ENCODE assay signal across 22 cellular contexts in the genomic region with DNA sequence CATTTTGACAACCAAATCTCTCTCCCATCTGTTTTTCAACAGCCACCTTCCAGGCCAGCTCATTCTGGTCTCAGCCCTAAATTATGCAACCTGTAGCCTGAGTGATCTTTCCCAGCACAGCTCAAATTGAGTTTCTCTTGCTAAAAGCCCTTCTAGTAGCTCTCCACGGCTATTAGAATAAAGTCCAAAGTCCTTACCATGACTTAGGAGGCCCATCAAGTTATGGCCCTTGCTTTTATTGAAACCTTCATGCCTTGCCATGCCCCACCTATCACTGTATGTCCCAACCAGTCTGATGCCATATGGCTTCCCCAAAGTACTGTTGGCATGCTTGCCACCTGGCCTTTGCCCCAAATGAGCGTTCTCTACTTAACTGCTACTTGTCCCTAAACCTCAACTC.
DNase-seq lines count a peak whose midpoint lies in the region; ATAC-seq and TF ChIP-seq lines count a peak whose summit lies in the region.
"Had no signal": no experiment of that assay in that cellular context is flagged by ENCODE, and none has a peak within 500 bp of the region (broad histone marks: within the 10 kb centered on the region; RNA-seq: fewer than 3 reads in every experiment).

No MANE protein-coding gene starts in this region.

- TF ChIP-seq CTCF in heart left ventricle (IDR thresholded peaks at IDR 0.05) (no peak), left ventricle myocardium inferior (IDR thresholded peaks at IDR 0.05; ENCODE audit: borderline replicate concordance) (no peak), epithelial cell of esophagus (IDR thresholded peaks at IDR 0.05; ENCODE audit: insufficient read depth, low read depth, low read length, missing control alignments) (no peak), lower lobe of right lung (IDR thresholded peaks at IDR 0.05) (no peak), progenitor cell of endocrine pancreas (IDR thresholded peaks at IDR 0.05; ENCODE audit: unreplicated experiment) (no peak)

- H3K9me3 ChIP-seq in heart left ventricle (no peaks in the 10 kb centered on the region), left ventricle myocardium inferior (replicated peaks) (no peaks in the 10 kb centered on the region), lower lobe of right lung (no peaks in the 10 kb centered on the region)
- H3K9me3 ChIP-seq: body of pancreas, Caco-2, psoas muscle, spleen, stomach had no signal

- H3K4me1 Mint-ChIP-seq in stimulated activated naive B cell treated with anti-CD40 and anti-IgM and Interleukin-4, amounts not matched to agents 10 μg/mL and 1 μg/mL and 100 μg/mL, for 72 hours: no peaks in the 10 kb centered on the region
- H3K4me1 Mint-ChIP-seq in progenitor cell of endocrine pancreas (ENCODE audit: low read depth): no peaks in the 10 kb centered on the region

- H3K4me3 Mint-ChIP-seq in stimulated activated naive B cell treated with anti-CD40 and anti-IgM and Interleukin-4, amounts not matched to agents 10 μg/mL and 1 μg/mL and 100 μg/mL, for 72 hours: no peak overlapping the region
- no peak overlapping the region for H3K4me3 Mint-ChIP-seq in progenitor cell of endocrine pancreas (ENCODE audit: low read depth)
- H3K4me3 Mint-ChIP-seq: activated CD8-positive, alpha-beta memory T cell treated with anti-CD3 and anti-CD28 coated beads, Interleukin-2, amount 10 ng/mL, durations not matched to agents 7 days and 5 days; activated naive CD8-positive, alpha-beta T cell; mesothelial cell of epicardium; neural crest cell had no signal

- TF ChIP-seq POLR2A in heart left ventricle (IDR thresholded peaks at IDR 0.05): no peak

- H3K27ac ChIP-seq in heart left ventricle: no peak overlapping the region
- H3K27ac ChIP-seq in left ventricle myocardium inferior (replicated peaks): no peak overlapping the region
- no peak overlapping the region for H3K27ac ChIP-seq in lower lobe of right lung
- H3K27ac ChIP-seq: body of pancreas, psoas muscle, spleen, stomach had no signal

- 87 to 95% (median 92%) methylated on average over 2 of the region's 2 CpGs for WGBS in heart left ventricle, 4 donors

- H3K36me3 Mint-ChIP-seq in stimulated activated naive B cell treated with anti-CD40 and anti-IgM and Interleukin-4, amounts not matched to agents 10 μg/mL and 1 μg/mL and 100 μg/mL, for 72 hours: no peaks in the 10 kb centered on the region
- H3K36me3 Mint-ChIP-seq in progenitor cell of endocrine pancreas (ENCODE audit: insufficient read depth): no peaks in the 10 kb centered on the region
- H3K36me3 Mint-ChIP-seq: activated CD8-positive, alpha-beta memory T cell treated with anti-CD3 and anti-CD28 coated beads, Interleukin-2, amount 10 ng/mL, durations not matched to agents 7 days and 5 days; mesothelial cell of epicardium had no signal

- H3K9me3 Mint-ChIP-seq in stimulated activated naive B cell treated with anti-CD40 and anti-IgM and Interleukin-4, amounts not matched to agents 10 μg/mL and 1 μg/mL and 100 μg/mL, for 72 hours: peaks cover 0 to 1% of the 10 kb centered on the region in 2 donors
- no peaks in the 10 kb centered on the region for H3K9me3 Mint-ChIP-seq in progenitor cell of endocrine pancreas (ENCODE audit: low read depth)

- DNase-seq in heart left ventricle (no peak), left ventricle myocardium inferior (no peak), epithelial cell of esophagus (ENCODE audit: low read depth) (peak; percentile 23), lower lobe of right lung (no peak), progenitor cell of endocrine pancreas (ENCODE audit: low spot score, unreplicated experiment) (no peak), middle frontal gyrus (ENCODE audit: extremely low spot score, low spot score) (no peak), anterior cingulate cortex (lab: John Stamatoyannopoulos, UW) (no peak)
- no peak for DNase-seq in stimulated activated naive B cell treated with anti-CD40 and anti-IgM and Interleukin-4, amounts not matched to agents 10 μg/mL and 1 μg/mL and 100 μg/mL, for 72 hours
- DNase-seq: activated CD4-positive, alpha-beta T cell treated with anti-CD3 and anti-CD28 coated beads for 48 hours; activated CD8-positive, alpha-beta memory T cell treated with anti-CD3 and anti-CD28 coated beads, Interleukin-2, amount 10 ng/mL, durations not matched to agents 7 days and 5 days; body of pancreas; Caco-2; NCI-H1105; NCI-H748 treated with DMSO at 0.1 percent for 48 hours; psoas muscle; spleen; stimulated activated CD4-positive, alpha-beta T cell treated with anti-CD3 and anti-CD28 coated beads, Interleukin-4, amount 100 ng/mL, for 4 hours; stomach had no signal

- intact Hi-C loops in heart left ventricle (cut with DNase I): no loop called here
- intact Hi-C loops in left ventricle myocardium inferior (cut with micrococcal nuclease): no loop called here
- intact Hi-C loops in lower lobe of right lung (cut with DNase I): no loop called here

- H3K36me3 ChIP-seq in heart left ventricle (no peaks in the 10 kb centered on the region), left ventricle myocardium inferior (no peaks in the 10 kb centered on the region), lower lobe of right lung (no peaks in the 10 kb centered on the region)
- H3K36me3 ChIP-seq: spleen, stomach had no signal

- H3K4me1 ChIP-seq in heart left ventricle (peaks cover 0 to 10% (median 0%) of the 10 kb centered on the region in 12 donors), left ventricle myocardium inferior (no peaks in the 10 kb centered on the region), lower lobe of right lung (peaks cover 6% of the 10 kb centered on the region)
- H3K4me1 ChIP-seq: body of pancreas, psoas muscle, spleen, stomach had no signal

- H3K27me3 ChIP-seq in heart left ventricle (no peaks in the 10 kb centered on the region), left ventricle myocardium inferior (ENCODE audit: low read depth) (peaks cover 17% of the 10 kb centered on the region), lower lobe of right lung (ENCODE audit: low read depth) (no peaks in the 10 kb centered on the region)
- H3K27me3 ChIP-seq: body of pancreas, spleen, stomach had no signal

- no peak overlapping the region for H3K27ac Mint-ChIP-seq in stimulated activated naive B cell treated with anti-CD40 and anti-IgM and Interleukin-4, amounts not matched to agents 10 μg/mL and 1 μg/mL and 100 μg/mL, for 72 hours
- no peak overlapping the region for H3K27ac Mint-ChIP-seq in progenitor cell of endocrine pancreas
- H3K27ac Mint-ChIP-seq: activated CD8-positive, alpha-beta memory T cell treated with anti-CD3 and anti-CD28 coated beads, Interleukin-2, amount 10 ng/mL, durations not matched to agents 7 days and 5 days; activated naive CD8-positive, alpha-beta T cell; mesothelial cell of epicardium had no signal

- H3K4me3 ChIP-seq in heart left ventricle (no peak overlapping the region), left ventricle myocardium inferior (no peak overlapping the region), epithelial cell of esophagus (ENCODE audit: low read length) (no peak overlapping the region), lower lobe of right lung (no peak overlapping the region)
- H3K4me3 ChIP-seq: body of pancreas, coronary artery, psoas muscle, spleen, stomach had no signal

- peak in 3 of 4 donors; percentile 41 to 56 (median 49) for ATAC-seq in heart left ventricle
- ATAC-seq in lower lobe of right lung: peak; percentile 52 to 70
- ATAC-seq in stimulated activated naive B cell treated with anti-CD40 and anti-IgM and Interleukin-4, amounts not matched to agents 10 μg/mL and 1 μg/mL and 100 μg/mL, for 72 hours (replicated peaks): no peak
- ATAC-seq: activated CD8-positive, alpha-beta memory T cell treated with anti-CD3 and anti-CD28 coated beads, Interleukin-2, amount 10 ng/mL, durations not matched to agents 7 days and 5 days; body of pancreas had no signal

- no peaks in the 10 kb centered on the region for H3K27me3 Mint-ChIP-seq in stimulated activated naive B cell treated with anti-CD40 and anti-IgM and Interleukin-4, amounts not matched to agents 10 μg/mL and 1 μg/mL and 100 μg/mL, for 72 hours
- no peaks in the 10 kb centered on the region for H3K27me3 Mint-ChIP-seq in progenitor cell of endocrine pancreas
- H3K27me3 Mint-ChIP-seq: activated CD8-positive, alpha-beta memory T cell treated with anti-CD3 and anti-CD28 coated beads, Interleukin-2, amount 10 ng/mL, durations not matched to agents 7 days and 5 days; activated naive CD8-positive, alpha-beta T cell had no signal

Comparison
In these comparisons a context has a peak if more than half of its experiments do, and no peak if none do; other contexts are left out.
1. ATAC-seq: peak in heart left ventricle (3 of 4) and lower lobe of right lung (2 of 2); none in stimulated activated naive B cell treated with anti-CD40 and anti-IgM and Interleukin-4, amounts not matched to agents 10 μg/mL and 1 μg/mL and 100 μg/mL, for 72 hours (0 of 2).